8 cellular contexts compared by ENCODE assay signal in genomic region chr7:100177040-100178001, GRCh38. TPM values are rescaled to one million over a fixed set of nuclear protein-coding genes. Genes with fewer than 3 reads are reported as not detected.
DNase-seq lines count a peak whose midpoint lies in the region; ATAC-seq and TF ChIP-seq lines count a peak whose summit lies in the region.

A gene with protein sequence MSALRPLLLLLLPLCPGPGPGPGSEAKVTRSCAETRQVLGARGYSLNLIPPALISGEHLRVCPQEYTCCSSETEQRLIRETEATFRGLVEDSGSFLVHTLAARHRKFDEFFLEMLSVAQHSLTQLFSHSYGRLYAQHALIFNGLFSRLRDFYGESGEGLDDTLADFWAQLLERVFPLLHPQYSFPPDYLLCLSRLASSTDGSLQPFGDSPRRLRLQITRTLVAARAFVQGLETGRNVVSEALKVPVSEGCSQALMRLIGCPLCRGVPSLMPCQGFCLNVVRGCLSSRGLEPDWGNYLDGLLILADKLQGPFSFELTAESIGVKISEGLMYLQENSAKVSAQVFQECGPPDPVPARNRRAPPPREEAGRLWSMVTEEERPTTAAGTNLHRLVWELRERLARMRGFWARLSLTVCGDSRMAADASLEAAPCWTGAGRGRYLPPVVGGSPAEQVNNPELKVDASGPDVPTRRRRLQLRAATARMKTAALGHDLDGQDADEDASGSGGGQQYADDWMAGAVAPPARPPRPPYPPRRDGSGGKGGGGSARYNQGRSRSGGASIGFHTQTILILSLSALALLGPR (minus strand): TSS chr7:100177381. CDS start chr7:100177199, 182 bp downstream.
A gene with protein sequence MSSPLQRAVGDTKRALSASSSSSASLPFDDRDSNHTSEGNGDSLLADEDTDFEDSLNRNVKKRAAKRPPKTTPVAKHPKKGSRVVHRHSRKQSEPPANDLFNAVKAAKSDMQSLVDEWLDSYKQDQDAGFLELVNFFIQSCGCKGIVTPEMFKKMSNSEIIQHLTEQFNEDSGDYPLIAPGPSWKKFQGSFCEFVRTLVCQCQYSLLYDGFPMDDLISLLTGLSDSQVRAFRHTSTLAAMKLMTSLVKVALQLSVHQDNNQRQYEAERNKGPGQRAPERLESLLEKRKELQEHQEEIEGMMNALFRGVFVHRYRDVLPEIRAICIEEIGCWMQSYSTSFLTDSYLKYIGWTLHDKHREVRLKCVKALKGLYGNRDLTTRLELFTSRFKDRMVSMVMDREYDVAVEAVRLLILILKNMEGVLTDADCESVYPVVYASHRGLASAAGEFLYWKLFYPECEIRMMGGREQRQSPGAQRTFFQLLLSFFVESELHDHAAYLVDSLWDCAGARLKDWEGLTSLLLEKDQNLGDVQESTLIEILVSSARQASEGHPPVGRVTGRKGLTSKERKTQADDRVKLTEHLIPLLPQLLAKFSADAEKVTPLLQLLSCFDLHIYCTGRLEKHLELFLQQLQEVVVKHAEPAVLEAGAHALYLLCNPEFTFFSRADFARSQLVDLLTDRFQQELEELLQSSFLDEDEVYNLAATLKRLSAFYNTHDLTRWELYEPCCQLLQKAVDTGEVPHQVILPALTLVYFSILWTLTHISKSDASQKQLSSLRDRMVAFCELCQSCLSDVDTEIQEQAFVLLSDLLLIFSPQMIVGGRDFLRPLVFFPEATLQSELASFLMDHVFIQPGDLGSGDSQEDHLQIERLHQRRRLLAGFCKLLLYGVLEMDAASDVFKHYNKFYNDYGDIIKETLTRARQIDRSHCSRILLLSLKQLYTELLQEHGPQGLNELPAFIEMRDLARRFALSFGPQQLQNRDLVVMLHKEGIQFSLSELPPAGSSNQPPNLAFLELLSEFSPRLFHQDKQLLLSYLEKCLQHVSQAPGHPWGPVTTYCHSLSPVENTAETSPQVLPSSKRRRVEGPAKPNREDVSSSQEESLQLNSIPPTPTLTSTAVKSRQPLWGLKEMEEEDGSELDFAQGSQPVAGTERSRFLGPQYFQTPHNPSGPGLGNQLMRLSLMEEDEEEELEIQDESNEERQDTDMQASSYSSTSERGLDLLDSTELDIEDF (plus strand): TSS chr7:100177918. CDS start chr7:100180557, 2,639 bp downstream.

- H3K4me3 ChIP-seq in CD8-positive, alpha-beta T cell (ENCODE audit: low read depth, low read length): peak within 1 kb of the TSS; percentile 61
- H3K4me3 ChIP-seq in HL-60 (replicated peaks; ENCODE audit: insufficient read depth, low read length): peak within 1 kb of the TSS; percentile 53
- peak within 1 kb of the TSS; percentile 66 for H3K4me3 ChIP-seq in effector memory CD4-positive, alpha-beta T cell (ENCODE audit: insufficient read depth, low read depth, low read length, poor library complexity, severe bottlenecking)

- no peaks in the 10 kb centered on the region for H3K27me3 ChIP-seq in CD8-positive, alpha-beta T cell (ENCODE audit: insufficient read depth, low read length)
- peaks cover under 1% of the 10 kb centered on the region for H3K27me3 ChIP-seq in HL-60 (ENCODE audit: insufficient read depth, poor library complexity, severe bottlenecking)
- H3K27me3 ChIP-seq in effector memory CD4-positive, alpha-beta T cell (replicated peaks; ENCODE audit: control insufficient read depth, insufficient read depth, low read length, poor library complexity, severe bottlenecking): no peaks in the 10 kb centered on the region

- POLR2A ChIA-PET in CD8-positive, alpha-beta T cell (lab: Charles Lee): interaction anchor here (0.6 to 2.8 kb wide), 8 partner anchors 9 to 251 kb away, joined by 3 to 13 read pairs (median 4); partner anchors contain the start of genes GAL3ST4, LAMTOR4, MBLAC1 and PVRIG
- POLR2A ChIA-PET in activated CD8-positive, alpha-beta T cell treated with anti-CD3 and anti-CD28 coated beads for 36 hours (lab: Charles Lee): interaction anchor here (0.7 to 4.1 kb wide), 7 partner anchors 11 to 388 kb away, joined by 3 to 18 read pairs (median 3); no protein-coding TSS in a partner anchor

- peak; percentile 92 for ATAC-seq in CD8-positive, alpha-beta T cell
- peak; percentile 95 for ATAC-seq in GM19463 (IDR thresholded peaks at IDR 0.05; ENCODE audit: unreplicated experiment)
- ATAC-seq in activated CD8-positive, alpha-beta T cell treated with anti-CD3 and anti-CD28 coated beads for 36 hours: peak; percentile 91
- ATAC-seq in memory B cell (ENCODE audit: low read depth): peak; percentile 92

- peaks cover 43% of the 10 kb centered on the region for H3K4me1 Mint-ChIP-seq in CD8-positive, alpha-beta T cell (ENCODE audit: low read depth)
- peaks cover 32% of the 10 kb centered on the region for H3K4me1 Mint-ChIP-seq in activated CD8-positive, alpha-beta T cell treated with anti-CD3 and anti-CD28 coated beads for 36 hours (ENCODE audit: low read depth)
- peaks cover 16% of the 10 kb centered on the region for H3K4me1 Mint-ChIP-seq in memory B cell

- H3K4me3 Mint-ChIP-seq in CD8-positive, alpha-beta T cell: peak within 1 kb of the TSS; percentile 74
- H3K4me3 Mint-ChIP-seq in activated CD8-positive, alpha-beta T cell treated with anti-CD3 and anti-CD28 coated beads for 36 hours: peak within 1 kb of the TSS; percentile 76
- H3K4me3 Mint-ChIP-seq in memory B cell: peak within 1 kb of the TSS; percentile 70

- no peaks in the 10 kb centered on the region for H3K9me3 ChIP-seq in CD8-positive, alpha-beta T cell (ENCODE audit: low read length)
- no peaks in the 10 kb centered on the region for H3K9me3 ChIP-seq in effector memory CD4-positive, alpha-beta T cell (ENCODE audit: control insufficient read depth, low read length)

- no peak for TF ChIP-seq CTCF in CD8-positive, alpha-beta T cell (IDR thresholded peaks at IDR 0.05)
- no peak for TF ChIP-seq CTCF in HL-60 (IDR thresholded peaks at IDR 0.05; ENCODE audit: insufficient read depth, low read length)
- no peak for TF ChIP-seq CTCF in activated CD8-positive, alpha-beta T cell treated with anti-CD3 and anti-CD28 coated beads for 36 hours (IDR thresholded peaks at IDR 0.05)

- intact Hi-C loops in CD8-positive, alpha-beta T cell (cut with DNase I, micrococcal nuclease): loop anchor here (1.0 to 5.0 kb wide), 6 partner anchors 8 to 50 kb away; partner anchors contain the start of genes LAMTOR4 (in 2 of the 2), MBLAC1 (in 1 of the 2) and TRAPPC14 (in 1 of the 2)
- intact Hi-C loops in activated CD8-positive, alpha-beta T cell treated with anti-CD3 and anti-CD28 coated beads for 36 hours (cut with micrococcal nuclease): no loop called here

- CTCF ChIA-PET in CD8-positive, alpha-beta T cell (lab: Charles Lee): interaction anchor here (0.5 to 1.7 kb wide), 6 partner anchors 9 to 259 kb away, joined by 3 to 5 read pairs (median 3); partner anchors contain the start of genes GAL3ST4 and PPP1R35
- CTCF ChIA-PET in activated CD8-positive, alpha-beta T cell treated with anti-CD3 and anti-CD28 coated beads for 36 hours (lab: Charles Lee): interaction anchor here (0.6 to 2.3 kb wide), 6 partner anchors 10 to 46 kb away, joined by 3 to 10 read pairs (median 4); partner anchors contain the start of genes GAL3ST4 and PVRIG

- peaks cover 33% of the 10 kb centered on the region for H3K4me1 ChIP-seq in CD8-positive, alpha-beta T cell (ENCODE audit: insufficient read depth, low read length)
- peaks cover 15% of the 10 kb centered on the region for H3K4me1 ChIP-seq in effector memory CD4-positive, alpha-beta T cell (ENCODE audit: control insufficient read depth, insufficient read depth, low read length, poor library complexity, severe bottlenecking)

- H3K36me3 Mint-ChIP-seq in CD8-positive, alpha-beta T cell: no peaks in the 10 kb centered on the region
- no peaks in the 10 kb centered on the region for H3K36me3 Mint-ChIP-seq in activated CD8-positive, alpha-beta T cell treated with anti-CD3 and anti-CD28 coated beads for 36 hours (ENCODE audit: low read depth)
- H3K36me3 Mint-ChIP-seq in memory B cell: peaks cover 2% of the 10 kb centered on the region

- H3K9me3 Mint-ChIP-seq in CD8-positive, alpha-beta T cell: no peaks in the 10 kb centered on the region
- peaks cover 3% of the 10 kb centered on the region for H3K9me3 Mint-ChIP-seq in activated CD8-positive, alpha-beta T cell treated with anti-CD3 and anti-CD28 coated beads for 36 hours
- no peaks in the 10 kb centered on the region for H3K9me3 Mint-ChIP-seq in memory B cell

- H3K27ac ChIP-seq in CD8-positive, alpha-beta T cell (ENCODE audit: low read depth, low read length): no peak within 1 kb of the TSS
- H3K27ac ChIP-seq in HL-60 (replicated peaks): peak within 1 kb of the TSS; percentile 54
- H3K27ac ChIP-seq in effector memory CD4-positive, alpha-beta T cell (ENCODE audit: insufficient read depth, low read length, poor library complexity, severe bottlenecking): peak within 1 kb of the TSS; percentile 2

- H3K27ac Mint-ChIP-seq in CD8-positive, alpha-beta T cell: peak within 1 kb of the TSS; percentile 80
- peak within 1 kb of the TSS; percentile 25 for H3K27ac Mint-ChIP-seq in activated CD8-positive, alpha-beta T cell treated with anti-CD3 and anti-CD28 coated beads for 36 hours
- H3K27ac Mint-ChIP-seq in memory B cell: no peak within 1 kb of the TSS

- peak; percentile 89 to 98 (median 95) for DNase-seq in CD8-positive, alpha-beta T cell
- DNase-seq in HL-60 (ENCODE audit: low read depth in 1 of 2, low spot score in 1 of 2) (peak; percentile 93 to 98), NCI-H82 treated with DMSO at 0.1 percent for 48 hours (lab: John Stamatoyannopoulos, UW; ENCODE audit: unreplicated experiment) (peak; percentile 92), memory B cell (ENCODE audit: low spot score in 2 of 2) (peak; percentile 96 to 98)
- peak; percentile 99 for DNase-seq in activated CD8-positive, alpha-beta T cell treated with anti-CD3 and anti-CD28 coated beads for 36 hours
- peak; percentile 96 to 97 (median 97) for DNase-seq in effector memory CD4-positive, alpha-beta T cell
- peak; percentile 98 to 99 (median 98) for DNase-seq in stimulated activated CD4-positive, alpha-beta T cell treated with anti-CD3 and anti-CD28 coated beads, TNF-alpha, amount 100 ng/mL, for 48 hours (ENCODE audit: low read depth in 3 of 3)

- no peaks in the 10 kb centered on the region for H3K27me3 Mint-ChIP-seq in CD8-positive, alpha-beta T cell (ENCODE audit: low read depth)
- H3K27me3 Mint-ChIP-seq in activated CD8-positive, alpha-beta T cell treated with anti-CD3 and anti-CD28 coated beads for 36 hours: no peaks in the 10 kb centered on the region
- peaks cover 10% of the 10 kb centered on the region for H3K27me3 Mint-ChIP-seq in memory B cell

- H3K36me3 ChIP-seq in CD8-positive, alpha-beta T cell (ENCODE audit: insufficient read depth, low read length): no peaks in the 10 kb centered on the region
- no peaks in the 10 kb centered on the region for H3K36me3 ChIP-seq in effector memory CD4-positive, alpha-beta T cell (ENCODE audit: control insufficient read depth, insufficient read depth, low read length)

RNA-seq across cellular contexts. Expression of the first gene that starts in this region (rescaled TPM):
- total RNA-seq in CD8-positive, alpha-beta T cell: 10 to 100 TPM; 10.5 to 13.3 TPM
- 1 to 10 TPM; 3.7 to 4.3 TPM for total RNA-seq in activated CD8-positive, alpha-beta T cell treated with anti-CD3 and anti-CD28 coated beads for 36 hours

RNA-seq across cellular contexts. Expression of the second gene that starts in this region (rescaled TPM):
- total RNA-seq in CD8-positive, alpha-beta T cell: 1 to 10 TPM; 6.3 to 6.6 TPM
- total RNA-seq in activated CD8-positive, alpha-beta T cell treated with anti-CD3 and anti-CD28 coated beads for 36 hours: 10 to 100 TPM; 13.2 to 15.8 TPM
